Comparison of ENCODE assay signal across 20 cellular contexts in the genomic region with DNA sequence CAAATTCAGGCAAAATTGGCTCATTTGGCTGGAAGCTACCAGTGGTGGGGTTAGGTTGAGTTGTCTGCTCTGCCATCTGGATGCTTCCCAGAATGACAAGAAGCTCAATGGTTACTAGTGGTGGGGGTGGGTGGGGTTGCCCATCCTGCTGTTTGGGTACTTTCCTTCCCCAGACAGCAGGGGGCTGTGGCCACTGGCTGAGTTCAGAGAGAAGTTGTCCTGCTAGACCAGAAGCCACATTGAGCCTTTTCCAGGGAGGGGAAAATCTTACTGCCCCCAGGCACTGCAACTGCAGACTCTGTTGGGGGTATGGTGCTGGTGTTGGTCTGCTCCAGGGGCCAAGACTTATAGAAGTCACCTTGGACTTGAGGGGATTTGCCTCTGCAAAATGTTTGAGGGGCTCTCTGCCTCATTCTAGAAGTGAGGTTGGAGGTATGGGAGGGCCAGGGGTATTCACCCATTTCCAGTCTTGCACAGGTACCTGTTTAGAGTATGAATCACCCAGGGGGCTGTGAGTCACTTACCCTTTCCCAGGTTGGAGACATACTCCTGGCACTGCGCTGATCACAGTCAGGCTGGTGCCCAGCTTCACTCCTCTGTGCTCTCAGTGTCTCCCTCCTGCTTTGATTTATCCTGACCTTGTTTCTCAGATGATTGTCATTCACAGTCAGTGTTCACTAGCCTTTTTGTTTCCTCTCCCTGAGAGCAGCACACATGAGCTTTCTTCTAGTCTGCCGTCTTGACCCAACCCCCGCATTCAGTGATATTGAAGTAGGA.
A peak's percentile ranks its signal among the peaks of the same experiment; 100 is the strongest.
DNase-seq lines count a peak whose midpoint lies in the region; ATAC-seq, FAIRE-seq and TF ChIP-seq lines count a peak whose summit lies in the region.
"Had no signal": no experiment of that assay in that cellular context is flagged by ENCODE, and none has a peak within 500 bp of the region (broad histone marks: within the 10 kb centered on the region; RNA-seq: fewer than 3 reads in every experiment).

No MANE protein-coding gene starts in this region.

- peaks cover 12% of the 10 kb centered on the region for H3K27me3 Mint-ChIP-seq in stimulated activated naive CD8-positive, alpha-beta T cell treated with anti-CD3 and anti-CD28 coated beads, Interleukin-15, amount 100 ng/mL, for 72 hours
- H3K27me3 Mint-ChIP-seq: activated CD4-positive, alpha-beta T cell treated with anti-CD3 and anti-CD28 coated beads, Interleukin-2, amount 10 ng/mL, durations not matched to agents 24 days and 14 days had no signal

- H3K79me2 ChIP-seq in mammary epithelial cell (ENCODE audit: insufficient read depth, low read length) (no peaks in the 10 kb centered on the region), keratinocyte (ENCODE audit: control insufficient read depth, insufficient read depth, low read length) (no peaks in the 10 kb centered on the region)

- H4K20me1 ChIP-seq in mammary epithelial cell (ENCODE audit: insufficient read depth, low read length) = no peaks in the 10 kb centered on the region
- H4K20me1 ChIP-seq in keratinocyte (ENCODE audit: control insufficient read depth, extremely low read depth, insufficient read depth, low read length) = no peaks in the 10 kb centered on the region

- dilution Hi-C loops in mammary epithelial cell (cut with HindIII; ENCODE audit: low sequenced_read_pairs) = no loop called here
- dilution Hi-C loops in keratinocyte (cut with MboI; ENCODE audit: extremely low pct_ligation_motif_present, low sequenced_read_pairs) = no loop called here

- H2AFZ ChIP-seq in mammary epithelial cell (ENCODE audit: low read depth, low read length) (peak overlapping the region; percentile 0), keratinocyte (ENCODE audit: control insufficient read depth, low read length) (peak overlapping the region; percentile 47)

- H3K27ac ChIP-seq in mammary epithelial cell (ENCODE audit: insufficient read depth, low read depth, low read length) (no peak overlapping the region), keratinocyte (ENCODE audit: control insufficient read depth, insufficient read depth, low read length) (no peak overlapping the region)
- H3K27ac ChIP-seq: C4-2B, neutrophil had no signal

- H3K9ac ChIP-seq in mammary epithelial cell (ENCODE audit: insufficient read depth, low read length) (no peak overlapping the region), keratinocyte (ENCODE audit: control insufficient read depth, extremely low read depth, insufficient read depth, low read length) (no peak overlapping the region)

- H3K36me3 ChIP-seq in mammary epithelial cell (ENCODE audit: insufficient read depth, low read length) = no peaks in the 10 kb centered on the region
- H3K36me3 ChIP-seq in keratinocyte (ENCODE audit: control insufficient read depth in 2 of 2, extremely low read depth in 1 of 2, insufficient read depth in 2 of 2, low read length in 2 of 2) = no peaks in the 10 kb centered on the region
- H3K36me3 ChIP-seq: neutrophil had no signal

- peaks cover 8% of the 10 kb centered on the region for H3K4me1 Mint-ChIP-seq in stimulated activated naive CD8-positive, alpha-beta T cell treated with anti-CD3 and anti-CD28 coated beads, Interleukin-15, amount 100 ng/mL, for 72 hours
- H3K4me1 Mint-ChIP-seq: activated CD4-positive, alpha-beta T cell treated with anti-CD3 and anti-CD28 coated beads, Interleukin-2, amount 10 ng/mL, durations not matched to agents 24 days and 14 days had no signal

- H3K9me3 ChIP-seq in mammary epithelial cell (replicated peaks; ENCODE audit: insufficient read depth, low read length) (no peaks in the 10 kb centered on the region), keratinocyte (ENCODE audit: control insufficient read depth, low read depth, low read length) (no peaks in the 10 kb centered on the region)
- H3K9me3 ChIP-seq: neutrophil had no signal

- peak; percentile 51 for FAIRE-seq in keratinocyte (lab: Jason Lieb, UNC)

- BruUV-seq in mammary epithelial cell (replicated peaks; lab: Mats Ljungman, UMichigan) = no TSS peak

- ATAC-seq in stimulated activated naive CD8-positive, alpha-beta T cell treated with anti-CD3 and anti-CD28 coated beads, Interleukin-15, Interleukin-2, amounts not matched to agents 100 U/mL and 50 U/mL, for 24 hours = peak; percentile 9
- no peak for ATAC-seq in stimulated activated naive CD8-positive, alpha-beta T cell treated with anti-CD3 and anti-CD28 coated beads, Interleukin-15, amount 100 ng/mL, for 72 hours
- ATAC-seq in HG02588 (IDR thresholded peaks at IDR 0.05; ENCODE audit: unreplicated experiment) (no peak), HG03175 (IDR thresholded peaks at IDR 0.05; ENCODE audit: unreplicated experiment) (no peak), GM21528 (IDR thresholded peaks at IDR 0.05; ENCODE audit: low FRiP score, unreplicated experiment) (no peak)
- ATAC-seq: HCT116, left cardiac atrium, right cardiac atrium had no signal

- DNase-seq in stimulated activated naive CD8-positive, alpha-beta T cell treated with anti-CD3 and anti-CD28 coated beads, Interleukin-15, Interleukin-2, amounts not matched to agents 100 U/mL and 50 U/mL, for 24 hours = no peak
- DNase-seq in stimulated activated naive CD8-positive, alpha-beta T cell treated with anti-CD3 and anti-CD28 coated beads, Interleukin-15, amount 100 ng/mL, for 72 hours = no peak
- DNase-seq in mammary epithelial cell = peak; percentile 79
- no peak for DNase-seq in keratinocyte (ENCODE audit: low read depth, low spot score)
- DNase-seq in NCI-H510A (lab: John Stamatoyannopoulos, UW) = no peak
- DNase-seq: activated CD4-positive, alpha-beta T cell treated with anti-CD3 and anti-CD28 coated beads, Interleukin-2, amount 10 ng/mL, durations not matched to agents 24 days and 14 days; activated CD8-positive, alpha-beta memory T cell treated with anti-CD3 and anti-CD28 coated beads, Interleukin-2, amount 50 U/mL, for 48 hours; activated effector memory CD4-positive, alpha-beta T cell treated with anti-CD3 and anti-CD28 coated beads, Interleukin-2, amount 50 U/mL, for 16 hours; DMS79 treated with DMSO at 0.1 percent for 48 hours; effector memory CD4-positive, alpha-beta T cell; left cardiac atrium; NCI-H1436 treated with DMSO at 0.1 percent for 48 hours; NCI-H2171 treated with DMSO at 0.1 percent for 48 hours; right cardiac atrium had no signal

- in situ Hi-C loops in mammary epithelial cell (cut with MboI; ENCODE audit: low sequenced_read_pairs in 2 of 2) = no loop called here

- no peak for TF ChIP-seq CTCF in mammary epithelial cell (conservative IDR thresholded peaks at IDR 0.05 in 1 of 2, IDR thresholded peaks at IDR 0.05 in 1 of 2; ENCODE audit: extremely low read depth in 1 of 2, insufficient read depth in 1 of 2, low read depth in 1 of 2, low read length in 2 of 2)
- peak in 1 of 3 experiments; percentile 3 for TF ChIP-seq CTCF in keratinocyte (optimal IDR thresholded peaks at IDR 0.05 in 1 of 3, IDR thresholded peaks at IDR 0.05 in 1 of 3, conservative IDR thresholded peaks at IDR 0.05 in 1 of 3; ENCODE audit: extremely low read depth in 1 of 3, insufficient read depth in 2 of 3, low read length in 3 of 3)

- intact Hi-C loops in mammary epithelial cell (cut with micrococcal nuclease) = no loop called here

- H3K4me2 ChIP-seq in mammary epithelial cell (ENCODE audit: insufficient read depth, low read depth, low read length) (no peak overlapping the region), keratinocyte (ENCODE audit: control insufficient read depth, extremely low read depth, insufficient read depth, low read depth, low read length) (no peak overlapping the region)

- peaks cover 0 to 8% of the 10 kb centered on the region in 2 donors for H3K9me3 Mint-ChIP-seq in stimulated activated naive CD8-positive, alpha-beta T cell treated with anti-CD3 and anti-CD28 coated beads, Interleukin-15, amount 100 ng/mL, for 72 hours
- H3K9me3 Mint-ChIP-seq: activated CD4-positive, alpha-beta T cell treated with anti-CD3 and anti-CD28 coated beads, Interleukin-2, amount 10 ng/mL, durations not matched to agents 24 days and 14 days had no signal

- H3K4me3 ChIP-seq in mammary epithelial cell (replicated peaks in 1 of 3; ENCODE audit: insufficient read depth in 1 of 3, low read depth in 2 of 3, low read length in 3 of 3) (no peak overlapping the region), keratinocyte (ENCODE audit: control insufficient read depth in 2 of 3, extremely low read depth in 1 of 3, insufficient read depth in 2 of 3, low read depth in 1 of 3, low read length in 3 of 3) (no peak overlapping the region)

- H3K4me1 ChIP-seq in mammary epithelial cell (ENCODE audit: insufficient read depth, low read length) (peaks cover 8% of the 10 kb centered on the region), keratinocyte (ENCODE audit: control insufficient read depth, extremely low read depth, insufficient read depth, low read length) (peaks cover 11% of the 10 kb centered on the region)

- CTCF ChIA-PET in mammary epithelial cell (lab: Charles Lee; ENCODE audit: low non-redundant PET) = no interaction called here

- no peak overlapping the region for H3K4me3 Mint-ChIP-seq in stimulated activated naive CD8-positive, alpha-beta T cell treated with anti-CD3 and anti-CD28 coated beads, Interleukin-15, amount 100 ng/mL, for 72 hours
- H3K4me3 Mint-ChIP-seq: activated CD4-positive, alpha-beta T cell treated with anti-CD3 and anti-CD28 coated beads, Interleukin-2, amount 10 ng/mL, durations not matched to agents 24 days and 14 days had no signal

- 93% methylated on average over 2 of the region's 3 CpGs for WGBS in mammary epithelial cell (ENCODE audit: low coverage, missing lambda C conversion rate)

- H3K27ac Mint-ChIP-seq in stimulated activated naive CD8-positive, alpha-beta T cell treated with anti-CD3 and anti-CD28 coated beads, Interleukin-15, amount 100 ng/mL, for 72 hours = no peak overlapping the region
- H3K27ac Mint-ChIP-seq: activated CD4-positive, alpha-beta T cell treated with anti-CD3 and anti-CD28 coated beads, Interleukin-2, amount 10 ng/mL, durations not matched to agents 24 days and 14 days had no signal

- no peaks in the 10 kb centered on the region for H3K27me3 ChIP-seq in mammary epithelial cell (ENCODE audit: insufficient read depth, low read length)
- no peaks in the 10 kb centered on the region for H3K27me3 ChIP-seq in keratinocyte (ENCODE audit: control insufficient read depth, extremely low read depth, insufficient read depth, low read length)
- H3K27me3 ChIP-seq: neutrophil had no signal

- H3K9me1 ChIP-seq in keratinocyte (ENCODE audit: control insufficient read depth, extremely low read depth, insufficient read depth, low read length) = no peaks in the 10 kb centered on the region
